In the genomic region with DNA sequence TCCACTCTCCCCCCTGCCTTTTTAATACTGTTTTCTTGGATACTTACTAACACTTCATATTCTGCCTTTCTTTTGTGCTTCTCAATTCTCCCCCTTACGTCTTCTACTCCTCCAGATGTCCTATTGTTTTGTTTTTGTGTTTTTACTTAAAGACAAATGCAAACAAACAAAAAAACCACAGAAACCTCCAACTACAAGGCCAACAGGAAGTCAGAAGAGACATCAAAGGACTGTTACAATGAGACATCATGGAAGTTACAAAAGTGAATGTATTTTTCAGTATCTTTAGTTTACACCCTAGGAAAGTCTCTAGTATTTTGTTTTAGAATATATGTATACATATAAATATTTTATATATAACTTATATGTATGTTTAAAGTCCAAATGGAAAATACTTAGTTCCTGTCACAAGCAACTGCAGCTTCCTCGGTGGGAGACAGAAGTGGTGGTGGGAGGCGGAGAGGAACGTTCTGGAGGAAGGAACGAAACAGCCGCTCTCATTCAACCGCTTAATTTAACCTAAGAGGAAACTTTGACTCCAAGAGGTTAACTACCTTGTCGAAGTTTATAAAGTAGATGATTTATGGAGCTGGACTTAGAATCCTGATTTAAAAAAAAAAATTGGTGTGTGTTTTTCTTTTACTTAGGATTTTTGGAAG, we compare ENCODE assay signal across 17 cellular contexts.
DNase-seq lines count a peak whose midpoint lies in the region; ATAC-seq and TF ChIP-seq lines count a peak whose summit lies in the region.
"Had no signal": no experiment of that assay in that cellular context is flagged by ENCODE, and none has a peak within 500 bp of the region (broad histone marks: within the 10 kb centered on the region; RNA-seq: fewer than 3 reads in every experiment).

No MANE protein-coding gene starts in this region.

- no peaks in the 10 kb centered on the region for H3K36me3 Mint-ChIP-seq in activated naive CD8-positive, alpha-beta T cell
- H3K36me3 Mint-ChIP-seq in activated naive CD8-positive, alpha-beta T cell treated with anti-CD3 and anti-CD28 coated beads, Interleukin-2, amount 50 U/mL, for 24 hours (ENCODE audit: low read depth), result no peaks in the 10 kb centered on the region
- H3K36me3 Mint-ChIP-seq: IgD-negative memory B cell had no signal

- H2AFZ ChIP-seq in MM.1S (ENCODE audit: low read length), result no peak overlapping the region

- no peak overlapping the region for H3K27ac Mint-ChIP-seq in activated naive CD8-positive, alpha-beta T cell
- no peak overlapping the region for H3K27ac Mint-ChIP-seq in activated naive CD8-positive, alpha-beta T cell treated with anti-CD3 and anti-CD28 coated beads, Interleukin-2, amount 50 U/mL, for 24 hours
- H3K27ac Mint-ChIP-seq: H9, IgD-negative memory B cell had no signal

- H3K27me3 ChIP-seq in MM.1S (replicated peaks; ENCODE audit: insufficient read depth, low read length) (no peaks in the 10 kb centered on the region), SJCRH30 (no peaks in the 10 kb centered on the region)

- H3K9me3 ChIP-seq in MM.1S (replicated peaks; ENCODE audit: insufficient read depth, low read length) (no peaks in the 10 kb centered on the region), SJCRH30 (replicated peaks) (no peaks in the 10 kb centered on the region)

- no peak for DNase-seq in activated naive CD8-positive, alpha-beta T cell treated with anti-CD3 and anti-CD28 coated beads, Interleukin-2, amount 50 U/mL, for 24 hours
- DNase-seq in MM.1S (peak; percentile 9), fibroblast of villous mesenchyme (ENCODE audit: low read depth) (peak; percentile 40), SJCRH30 (no peak), NCI-H748 (lab: John Stamatoyannopoulos, UW; ENCODE audit: unreplicated experiment) (no peak), cortex of kidney (lab: John Stamatoyannopoulos, UW) (no peak)
- DNase-seq: DMS 273 treated with DMSO at 0.1 percent for 48 hours, EL, H9, NCI-H187, NCI-H345, NCI-H526 treated with DMSO at 0.1 percent for 48 hours, SHP77 treated with DMSO at 0.1 percent for 48 hours had no signal

- no peaks in the 10 kb centered on the region for H4K20me1 ChIP-seq in MM.1S (ENCODE audit: insufficient read depth, low read length)

- H3K4me1 ChIP-seq in MM.1S (ENCODE audit: low read length) (no peaks in the 10 kb centered on the region), SJCRH30 (no peaks in the 10 kb centered on the region)

- no peak overlapping the region for H3K27ac ChIP-seq in MM.1S (ENCODE audit: low read length)
- H3K27ac ChIP-seq in SJCRH30, result no peak overlapping the region
- H3K27ac ChIP-seq: HL-60 had no signal

- H3K4me3 Mint-ChIP-seq in activated naive CD8-positive, alpha-beta T cell, result peak overlapping the region; percentile 46
- H3K4me3 Mint-ChIP-seq in activated naive CD8-positive, alpha-beta T cell treated with anti-CD3 and anti-CD28 coated beads, Interleukin-2, amount 50 U/mL, for 24 hours, result no peak overlapping the region
- H3K4me3 Mint-ChIP-seq: H9, IgD-negative memory B cell had no signal

- no peaks in the 10 kb centered on the region for H3F3A ChIP-seq in MM.1S (ENCODE audit: insufficient read depth, low read length)

- H3K27me3 Mint-ChIP-seq in activated naive CD8-positive, alpha-beta T cell, result peaks cover 19% of the 10 kb centered on the region
- peaks cover 27% of the 10 kb centered on the region for H3K27me3 Mint-ChIP-seq in activated naive CD8-positive, alpha-beta T cell treated with anti-CD3 and anti-CD28 coated beads, Interleukin-2, amount 50 U/mL, for 24 hours

- no peak overlapping the region for H3K4me3 ChIP-seq in MM.1S (ENCODE audit: low read length)
- H3K4me3 ChIP-seq in fibroblast of villous mesenchyme (ENCODE audit: low read depth, low read length), result no peak overlapping the region
- no peak overlapping the region for H3K4me3 ChIP-seq in SJCRH30

- H3K4me2 ChIP-seq in MM.1S (ENCODE audit: low read depth, low read length), result no peak overlapping the region

- no peak overlapping the region for H3K9ac ChIP-seq in MM.1S (ENCODE audit: low read length)

- no peaks in the 10 kb centered on the region for H3K9me2 ChIP-seq in MM.1S (replicated peaks; ENCODE audit: insufficient read depth, low read length)

- no peak for TF ChIP-seq CTCF in MM.1S (IDR thresholded peaks at IDR 0.05; ENCODE audit: low read length)
- no peak for TF ChIP-seq CTCF in fibroblast of villous mesenchyme (IDR thresholded peaks at IDR 0.05; ENCODE audit: insufficient read depth, low read depth, low read length)

- ATAC-seq in activated naive CD8-positive, alpha-beta T cell treated with anti-CD3 and anti-CD28 coated beads, Interleukin-2, amount 50 U/mL, for 24 hours, result no peak
- ATAC-seq in GM19463 (IDR thresholded peaks at IDR 0.05; ENCODE audit: unreplicated experiment), result no peak

- H3K79me2 ChIP-seq in MM.1S (ENCODE audit: low read length), result no peaks in the 10 kb centered on the region

- H3K9me3 Mint-ChIP-seq in activated naive CD8-positive, alpha-beta T cell (ENCODE audit: low read depth), result no peaks in the 10 kb centered on the region
- H3K9me3 Mint-ChIP-seq in activated naive CD8-positive, alpha-beta T cell treated with anti-CD3 and anti-CD28 coated beads, Interleukin-2, amount 50 U/mL, for 24 hours, result no peaks in the 10 kb centered on the region
- H3K9me3 Mint-ChIP-seq: H9, IgD-negative memory B cell had no signal

- H3K36me3 ChIP-seq in MM.1S (replicated peaks; ENCODE audit: insufficient read depth, low read length) (no peaks in the 10 kb centered on the region), SJCRH30 (no peaks in the 10 kb centered on the region)

- H3K4me1 Mint-ChIP-seq in activated naive CD8-positive, alpha-beta T cell (ENCODE audit: low read depth), result peaks cover 14% of the 10 kb centered on the region
- H3K4me1 Mint-ChIP-seq in activated naive CD8-positive, alpha-beta T cell treated with anti-CD3 and anti-CD28 coated beads, Interleukin-2, amount 50 U/mL, for 24 hours, result peaks cover 11% of the 10 kb centered on the region

Comparison
In these comparisons a context has a peak if more than half of its experiments do, and no peak if none do; other contexts are left out.
1. DNase-seq: peak in MM.1S (single experiment) and fibroblast of villous mesenchyme (single experiment); none in activated naive CD8-positive, alpha-beta T cell treated with anti-CD3 and anti-CD28 coated beads, Interleukin-2, amount 50 U/mL, for 24 hours (single experiment), SJCRH30 (0 of 2), NCI-H748 (single experiment) and cortex of kidney (single experiment).